ENCODE assay signal across 8 cellular contexts in genomic region chr1:61076728-61077675, GRCh38. TPM values are rescaled to one million over a fixed set of nuclear protein-coding genes. Genes with fewer than 3 reads are reported as not detected.
DNase-seq lines count a peak whose midpoint lies in the region; ATAC-seq and TF ChIP-seq lines count a peak whose summit lies in the region.

No MANE protein-coding gene starts in this region.

- peak; percentile 68 for ATAC-seq in GM21737 (IDR thresholded peaks at IDR 0.05; ENCODE audit: unreplicated experiment)
- peak; percentile 72 to 73 for ATAC-seq in naive thymus-derived CD8-positive, alpha-beta T cell

- H3K4me1 ChIP-seq in fibroblast of lung (ENCODE audit: control insufficient read depth, extremely low read depth, insufficient read depth, low read length): peaks cover 20% of the 10 kb centered on the region

- H3K4me1 Mint-ChIP-seq in activated T-helper 1 cell treated with anti-CD3 and anti-CD28 coated beads, Interleukin-12 subunit alpha, Interleukin-12 subunit beta, Interleukin-2, Interleukin-4 antibody, amounts not matched to agents 30 ng/mL and 10 ng/mL and 1 ng/mL, durations not matched to agents 14 hours and 24 hours and 36 hours (ENCODE audit: low read depth): peaks cover 43% of the 10 kb centered on the region
- peaks cover 26 to 52% (median 49%) of the 10 kb centered on the region in 4 donors for H3K4me1 Mint-ChIP-seq in naive thymus-derived CD8-positive, alpha-beta T cell

- TF ChIP-seq CTCF in fibroblast of lung (conservative IDR thresholded peaks at IDR 0.05 in 1 of 2, IDR thresholded peaks at IDR 0.05 in 1 of 2; ENCODE audit: low read depth in 1 of 2, low read length in 2 of 2): no peak

- no peaks in the 10 kb centered on the region for H3K36me3 ChIP-seq in fibroblast of lung (ENCODE audit: control insufficient read depth, insufficient read depth, low read length)

- H3K9ac ChIP-seq in fibroblast of lung (ENCODE audit: insufficient read depth, low read length): peak overlapping the region; percentile 55

- peak overlapping the region; percentile 97 for H3K4me2 ChIP-seq in fibroblast of lung (ENCODE audit: extremely low read depth, insufficient read depth, low read length)

- H4K20me1 ChIP-seq in fibroblast of lung (ENCODE audit: control insufficient read depth, extremely low read depth, insufficient read depth, low read length): no peaks in the 10 kb centered on the region

- H3K27me3 ChIP-seq in fibroblast of lung (ENCODE audit: control insufficient read depth, insufficient read depth, low read length): no peaks in the 10 kb centered on the region

- peaks cover 1% of the 10 kb centered on the region for H3K36me3 Mint-ChIP-seq in activated T-helper 1 cell treated with anti-CD3 and anti-CD28 coated beads, Interleukin-12 subunit alpha, Interleukin-12 subunit beta, Interleukin-2, Interleukin-4 antibody, amounts not matched to agents 30 ng/mL and 10 ng/mL and 1 ng/mL, durations not matched to agents 14 hours and 24 hours and 36 hours (ENCODE audit: low read depth)
- no peaks in the 10 kb centered on the region for H3K36me3 Mint-ChIP-seq in naive thymus-derived CD8-positive, alpha-beta T cell

- H3K27ac ChIP-seq in fibroblast of lung (ENCODE audit: insufficient read depth, low read length): peak overlapping the region; percentile 68

- intact Hi-C loops in activated T-helper 1 cell treated with anti-CD3 and anti-CD28 coated beads, Interleukin-12 subunit alpha, Interleukin-12 subunit beta, Interleukin-2, Interleukin-4 antibody, amounts not matched to agents 30 ng/mL and 10 ng/mL and 1 ng/mL, durations not matched to agents 14 hours and 24 hours and 36 hours (cut with micrococcal nuclease): loop anchor here (1.0 to 2.0 kb wide), 3 partner anchors 20 to 666 kb away; partner anchors contain the start of gene PATJ

- peak overlapping the region; percentile 73 for H3K27ac Mint-ChIP-seq in activated T-helper 1 cell treated with anti-CD3 and anti-CD28 coated beads, Interleukin-12 subunit alpha, Interleukin-12 subunit beta, Interleukin-2, Interleukin-4 antibody, amounts not matched to agents 30 ng/mL and 10 ng/mL and 1 ng/mL, durations not matched to agents 14 hours and 24 hours and 36 hours
- peak overlapping the region; percentile 92 to 99 (median 99) for H3K27ac Mint-ChIP-seq in naive thymus-derived CD8-positive, alpha-beta T cell

- H2AFZ ChIP-seq in fibroblast of lung (ENCODE audit: low read length): peak overlapping the region; percentile 91

- peak; percentile 87 for DNase-seq in D341Med (ENCODE audit: low spot score)
- peak; percentile 97 for DNase-seq in KBM-7
- DNase-seq in OCI-M2 (lab: John Stamatoyannopoulos, UW; ENCODE audit: unreplicated experiment): peak; percentile 52
- DNase-seq in activated T-helper 1 cell treated with anti-CD3 and anti-CD28 coated beads, Interleukin-12 subunit alpha, Interleukin-12 subunit beta, Interleukin-2, Interleukin-4 antibody, amounts not matched to agents 30 ng/mL and 10 ng/mL and 1 ng/mL, durations not matched to agents 14 hours and 24 hours and 36 hours (ENCODE audit: low spot score): peak; percentile 59
- peak; percentile 81 to 90 for DNase-seq in fibroblast of lung (ENCODE audit: low read depth in 2 of 2)
- peak; percentile 68 to 95 (median 86) for DNase-seq in naive thymus-derived CD8-positive, alpha-beta T cell
- DNase-seq in stimulated activated naive CD4-positive, alpha-beta T cell treated with Interleukin-2 at 50 U/mL for 16 hours (lab: John Stamatoyannopoulos, UW): peak; percentile 73

- H3K9me3 ChIP-seq in fibroblast of lung (ENCODE audit: control insufficient read depth, insufficient read depth, low read depth, low read length): no peaks in the 10 kb centered on the region

- POLR2A ChIA-PET in naive thymus-derived CD8-positive, alpha-beta T cell (lab: Charles Lee): interaction anchor here (0.5 to 4.0 kb wide), 14 partner anchors 9 to 1359 kb away, joined by 3 to 77 read pairs (median 6); partner anchors contain the start of gene PATJ

- no peaks in the 10 kb centered on the region for H3K9me3 Mint-ChIP-seq in activated T-helper 1 cell treated with anti-CD3 and anti-CD28 coated beads, Interleukin-12 subunit alpha, Interleukin-12 subunit beta, Interleukin-2, Interleukin-4 antibody, amounts not matched to agents 30 ng/mL and 10 ng/mL and 1 ng/mL, durations not matched to agents 14 hours and 24 hours and 36 hours
- no peaks in the 10 kb centered on the region for H3K9me3 Mint-ChIP-seq in naive thymus-derived CD8-positive, alpha-beta T cell

- in situ Hi-C loops in KBM-7 (cut with MboI; ENCODE audit: low pct_unique_long_range_greater_than_20kb, low sequenced_read_pairs): no loop called here

- H3K27me3 Mint-ChIP-seq in activated T-helper 1 cell treated with anti-CD3 and anti-CD28 coated beads, Interleukin-12 subunit alpha, Interleukin-12 subunit beta, Interleukin-2, Interleukin-4 antibody, amounts not matched to agents 30 ng/mL and 10 ng/mL and 1 ng/mL, durations not matched to agents 14 hours and 24 hours and 36 hours (ENCODE audit: insufficient read depth): peaks cover 47% of the 10 kb centered on the region
- peaks cover 0 to 3% (median 0%) of the 10 kb centered on the region in 5 donors for H3K27me3 Mint-ChIP-seq in naive thymus-derived CD8-positive, alpha-beta T cell

- H3K4me3 ChIP-seq in fibroblast of lung (replicated peaks in 1 of 4; ENCODE audit: control extremely low read depth in 1 of 4, insufficient read depth in 1 of 4, low read depth in 3 of 4, low read length in 4 of 4): peak overlapping the region; percentile 61 to 99 (median 75)

- H3K79me2 ChIP-seq in fibroblast of lung (ENCODE audit: control insufficient read depth, insufficient read depth, low read length): no peaks in the 10 kb centered on the region

- peak overlapping the region; percentile 92 for H3K4me3 Mint-ChIP-seq in activated T-helper 1 cell treated with anti-CD3 and anti-CD28 coated beads, Interleukin-12 subunit alpha, Interleukin-12 subunit beta, Interleukin-2, Interleukin-4 antibody, amounts not matched to agents 30 ng/mL and 10 ng/mL and 1 ng/mL, durations not matched to agents 14 hours and 24 hours and 36 hours
- H3K4me3 Mint-ChIP-seq in naive thymus-derived CD8-positive, alpha-beta T cell: peak overlapping the region; percentile 87 to 99 (median 92)

RNA-seq across cellular contexts. Expression of gene NFIA, which starts 5.4 kb away (rescaled TPM):
- total RNA-seq in activated T-helper 1 cell treated with anti-CD3 and anti-CD28 coated beads, Interleukin-12 subunit alpha, Interleukin-12 subunit beta, Interleukin-2, Interleukin-4 antibody, amounts not matched to agents 30 ng/mL and 10 ng/mL and 1 ng/mL, durations not matched to agents 14 hours and 24 hours and 36 hours: 0.41 and 0.69 TPM in 2 replicates
- total RNA-seq in fibroblast of lung: 5.4 TPM in 2 replicates
- polyA plus RNA-seq in fibroblast of lung: 10.9 and 11.0 TPM in 2 replicates
- 3.9 and 5.6 TPM in 2 replicates for polyA plus RNA-seq in fibroblast of lung (2012)
- 22.5 and 43.5 TPM in 2 replicates for polyA minus RNA-seq in fibroblast of lung (ENCODE audit: low replicate concordance)
- total RNA-seq in naive thymus-derived CD8-positive, alpha-beta T cell: 1 to 10 TPM; 6.3 to 7.1 TPM
- 1 to 10 TPM; 7.4 to 7.8 (median 7.6) TPM for polyA plus RNA-seq in naive thymus-derived CD8-positive, alpha-beta T cell

Comparison
In these comparisons a context has a peak if more than half of its experiments do, and no peak if none do; other contexts are left out.
1. Peak in every context shown above with its lines: DNase-seq, ATAC-seq, H3K4me3 ChIP-seq and H3K27ac ChIP-seq.